8 cellular contexts compared by ENCODE assay signal in the genomic region with DNA sequence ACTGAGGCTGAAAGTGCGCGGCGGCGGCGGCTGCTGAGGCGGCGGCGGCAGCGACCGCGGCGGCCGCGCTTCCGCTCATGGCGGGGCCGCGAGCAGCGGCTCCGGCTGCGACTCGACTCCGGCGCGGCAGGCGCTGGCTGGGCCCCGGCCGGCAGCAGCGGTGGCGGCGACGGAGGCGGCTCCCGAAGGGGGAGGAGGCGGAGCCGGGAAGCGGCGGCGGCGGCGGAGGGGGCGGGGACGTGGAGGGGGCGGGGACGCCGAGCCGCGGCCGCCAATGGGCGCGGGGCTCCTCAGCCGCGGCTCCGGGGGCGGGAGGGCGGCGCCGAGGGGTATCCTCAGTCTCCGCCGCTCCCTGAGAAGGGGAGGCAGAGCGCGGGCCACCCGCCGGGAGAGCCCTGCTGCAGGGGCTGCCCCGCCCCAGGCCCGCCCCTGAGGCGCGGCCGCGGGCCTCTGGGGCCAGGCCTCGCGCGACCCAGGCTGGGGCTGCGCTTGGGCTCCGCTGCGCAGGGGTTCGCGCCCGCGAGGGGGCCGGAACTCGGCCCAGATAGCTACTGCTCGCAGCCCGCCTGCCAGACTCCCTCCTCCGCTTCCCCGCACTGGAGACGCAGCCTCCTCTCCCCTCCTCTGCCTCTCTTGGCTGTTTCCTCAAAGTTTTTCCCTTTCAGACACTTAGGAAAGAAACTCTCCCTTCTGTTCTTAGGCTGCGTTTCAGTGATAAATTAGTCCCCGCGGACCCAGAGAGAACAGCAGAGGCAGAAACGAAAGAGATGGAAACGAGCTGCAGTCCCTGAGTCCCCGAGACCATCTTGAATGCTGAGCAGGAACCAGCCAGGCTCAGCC.
DNase-seq lines count a peak whose midpoint lies in the region; FAIRE-seq and TF ChIP-seq lines count a peak whose summit lies in the region.

No MANE protein-coding gene starts in this region.

- H3K4me1 Mint-ChIP-seq in neural crest cell = peaks cover 37% of the 10 kb centered on the region

- no peak for FAIRE-seq in H54 (lab: Jason Lieb, UNC)

- H3K4me3 ChIP-seq in stomach = peak overlapping the region; percentile 88 to 99 (median 96)

- peak overlapping the region; percentile 98 for H3K27ac Mint-ChIP-seq in neural crest cell (ENCODE audit: unreplicated experiment)

- peak overlapping the region; percentile 93 for H3K4me3 Mint-ChIP-seq in neural crest cell

- DNase-seq in ELR (ENCODE audit: low read depth) = peak; percentile 92
- peak; percentile 77 for DNase-seq in H54 (ENCODE audit: insufficient read length, low spot score)
- DNase-seq in LoVo (ENCODE audit: low spot score) = peak; percentile 94
- peak; percentile 96 for DNase-seq in activated effector memory CD4-positive, alpha-beta T cell treated with anti-CD3 and anti-CD28 coated beads, Interleukin-2, amount 50 U/mL, for 16 hours
- DNase-seq in fibroblast of the conjunctiva (ENCODE audit: low read depth) = peak; percentile 86
- peak; percentile 74 for DNase-seq in neural crest cell (ENCODE audit: low read depth, low spot score)
- DNase-seq in stomach = peak; percentile 93

- peak overlapping the region; percentile 89 to 96 (median 93) for H3K27ac ChIP-seq in stomach

- H3K4me1 ChIP-seq in stomach = peaks cover 23 to 50% (median 35%) of the 10 kb centered on the region in 4 donors

- no peaks in the 10 kb centered on the region for H3K9me3 ChIP-seq in stomach

- 0 to 1% (median 1%) methylated on average over 18 to 74 of the region's 93 CpGs for WGBS in stomach, 5 donors

- TF ChIP-seq CTCF in neural crest cell (conservative IDR thresholded peaks at IDR 0.05) (no peak), stomach (IDR thresholded peaks at IDR 0.05) (peak in 1 of 7 experiments; percentile 20)

- H3K27me3 Mint-ChIP-seq in neural crest cell (ENCODE audit: low read depth) = no peaks in the 10 kb centered on the region

- no peaks in the 10 kb centered on the region for H3K36me3 ChIP-seq in stomach

- TF ChIP-seq POLR2A in H54 (IDR thresholded peaks at IDR 0.05; ENCODE audit: low read depth, low read length) = peak; percentile 65
- TF ChIP-seq POLR2A in Raji (IDR thresholded peaks at IDR 0.05; ENCODE audit: insufficient read depth, low read depth, low read length) = peak; percentile 78
- no peak for TF ChIP-seq POLR2A in stomach (IDR thresholded peaks at IDR 0.05)

- H3K9me3 Mint-ChIP-seq in neural crest cell = no peaks in the 10 kb centered on the region

- H3K27me3 ChIP-seq in stomach = no peaks in the 10 kb centered on the region

- intact Hi-C loops in stomach (cut with DNase I; ENCODE audit: low total_unique reads) = no loop called here

- TF ChIP-seq EP300 in stomach (IDR thresholded peaks at IDR 0.05) = no peak

- H3K36me3 Mint-ChIP-seq in neural crest cell (ENCODE audit: low read depth) = no peaks in the 10 kb centered on the region

Comparison
In these comparisons a context has a peak if more than half of its experiments do, and no peak if none do; other contexts are left out.
1. Peak in every context shown above with its lines: DNase-seq, H3K4me3 ChIP-seq and H3K27ac ChIP-seq.
2. POLR2A ChIP-seq: peak in H54 (single experiment) and Raji (single experiment); none in stomach (0 of 4).